In the genomic region with DNA sequence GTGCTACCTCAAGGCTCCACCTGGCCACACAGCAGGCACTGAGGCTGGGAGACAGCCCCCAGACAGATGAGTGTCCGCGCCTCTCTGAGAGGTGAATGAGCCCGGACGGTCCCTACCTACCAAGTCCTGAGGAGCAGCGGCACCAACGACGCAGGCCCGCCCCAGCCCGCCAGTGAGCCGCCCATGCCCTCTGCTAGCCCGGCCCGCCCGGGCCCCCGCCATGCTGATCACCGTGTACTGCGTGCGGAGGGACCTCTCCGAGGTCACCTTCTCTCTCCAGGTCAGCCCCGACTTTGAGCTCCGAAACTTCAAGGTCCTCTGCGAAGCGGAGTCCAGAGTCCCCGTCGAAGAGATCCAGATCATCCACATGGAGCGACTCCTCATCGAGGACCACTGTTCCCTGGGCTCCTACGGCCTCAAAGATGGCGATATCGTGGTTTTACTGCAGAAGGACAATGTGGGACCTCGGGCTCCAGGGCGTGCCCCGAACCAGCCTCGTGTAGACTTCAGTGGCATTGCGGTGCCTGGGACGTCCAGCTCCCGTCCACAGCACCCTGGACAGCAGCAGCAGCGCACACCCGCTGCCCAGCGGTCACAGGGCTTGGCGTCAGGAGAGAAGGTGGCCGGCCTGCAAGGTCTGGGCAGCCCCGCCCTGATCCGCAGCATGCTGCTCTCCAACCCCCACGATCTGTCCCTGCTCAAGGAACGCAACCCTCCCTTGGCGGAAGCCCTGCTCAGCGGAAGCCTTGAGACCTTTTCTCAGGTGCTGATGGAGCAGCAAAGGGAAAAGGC, we compare ENCODE assay signal across 28 cellular contexts. TPM values are rescaled to one million over a fixed set of nuclear protein-coding genes. Genes with fewer than 3 reads are reported as not detected.
"Had no signal": no experiment of that assay in that cellular context is flagged by ENCODE, and none has a peak within 500 bp of the region (broad histone marks: within the 10 kb centered on the region; RNA-seq: fewer than 3 reads in every experiment).

A gene (plus strand): TSS at position 38 of the 792 bp plus-strand sequence. CDS start 183 bp downstream, at position 221.

- H3K4me1 Mint-ChIP-seq: activated B cell treated with CpG ODN at 0.5 μM for 24 hours; activated CD4-positive, alpha-beta T cell treated with anti-CD3 and anti-CD28 coated beads for 36 hours; activated naive CD8-positive, alpha-beta T cell treated with anti-CD3 and anti-CD28 coated beads for 36 hours; central memory CD8-positive, alpha-beta T cell; nephron progenitor cell had no signal

- H3K36me3 Mint-ChIP-seq: activated naive CD8-positive, alpha-beta T cell treated with anti-CD3 and anti-CD28 coated beads for 36 hours had no signal

- H3K27ac Mint-ChIP-seq: activated B cell treated with CpG ODN at 0.5 μM for 24 hours; activated CD4-positive, alpha-beta T cell treated with anti-CD3 and anti-CD28 coated beads for 36 hours; activated naive CD8-positive, alpha-beta T cell treated with anti-CD3 and anti-CD28 coated beads for 36 hours; activated T-helper 2 cell treated with anti-CD3 and anti-CD28 coated beads, Interferon-gamma antibody, Interleukin-2, Interleukin-4, amounts not matched to agents 10 μg/mL and 5 μg/mL and 100 μg/mL, durations not matched to agents 14 hours and 24 hours and 36 hours; nephron progenitor cell had no signal

- H3K4me3 ChIP-seq: breast epithelium, coronary artery, esophagus muscularis mucosa, gastrocnemius medialis, mucosa of descending colon, right lobe of liver, skin epidermis, thyroid gland had no signal

- H3K9me3 ChIP-seq: breast epithelium, gastrocnemius medialis, mucosa of descending colon, right lobe of liver, thyroid gland had no signal

- H3K4me1 ChIP-seq: breast epithelium, gastrocnemius medialis, right lobe of liver, thyroid gland had no signal

- H3K27me3 ChIP-seq: breast epithelium, esophagus muscularis mucosa, gastrocnemius medialis, right lobe of liver, thyroid gland had no signal

- DNase-seq: activated B cell treated with CpG ODN at 0.5 μM for 24 hours; activated CD4-positive, alpha-beta T cell treated with anti-CD3 and anti-CD28 coated beads for 36 hours; activated CD4-positive, alpha-beta T cell treated with anti-CD3 and anti-CD28 coated beads, Interleukin-2, amount 50 U/mL, for 48 hours; activated CD8-positive, alpha-beta memory T cell treated with anti-CD3 and anti-CD28 coated beads, Interleukin-2, amount 50 U/mL, for 48 hours; activated naive CD4-positive, alpha-beta T cell; activated naive CD8-positive, alpha-beta T cell treated with anti-CD3 and anti-CD28 coated beads for 36 hours; activated T-cell treated with anti-CD3 and anti-CD28 coated beads, Interleukin-2, amount 50 U/mL, for 4 hours; gastrocnemius medialis; left colon; mesenchymal stem cell; nephron progenitor cell; nucleus accumbens; right lobe of liver; stimulated activated naive CD4-positive, alpha-beta T cell; T-helper 9 cell; thyroid gland had no signal

- H3K36me3 ChIP-seq: breast epithelium, esophagus muscularis mucosa, gastrocnemius medialis, right lobe of liver, thyroid gland had no signal

- ATAC-seq: activated CD4-positive, alpha-beta T cell treated with anti-CD3 and anti-CD28 coated beads for 36 hours; activated T-cell treated with anti-CD3 and anti-CD28 coated beads, Interleukin-2, amount 50 U/mL, for 4 hours; gastrocnemius medialis; left colon; mucosa of descending colon had no signal

- H3K27ac ChIP-seq: esophagus muscularis mucosa, gastrocnemius medialis, right lobe of liver, skin epidermis, thyroid gland had no signal

- H3K27me3 Mint-ChIP-seq: activated B cell treated with CpG ODN at 0.5 μM for 24 hours; activated CD4-positive, alpha-beta T cell treated with anti-CD3 and anti-CD28 coated beads for 36 hours; activated naive CD8-positive, alpha-beta T cell treated with anti-CD3 and anti-CD28 coated beads for 36 hours; central memory CD8-positive, alpha-beta T cell had no signal

- H3K4me3 Mint-ChIP-seq: activated B cell treated with CpG ODN at 0.5 μM for 24 hours; activated CD4-positive, alpha-beta T cell treated with anti-CD3 and anti-CD28 coated beads for 36 hours; activated naive CD8-positive, alpha-beta T cell treated with anti-CD3 and anti-CD28 coated beads for 36 hours; activated T-cell treated with anti-CD3 and anti-CD28 coated beads, Interleukin-2, amount 50 U/mL, for 4 hours; central memory CD8-positive, alpha-beta T cell; nephron progenitor cell had no signal

- H3K9me3 Mint-ChIP-seq: activated T-helper 2 cell treated with anti-CD3 and anti-CD28 coated beads, Interferon-gamma antibody, Interleukin-2, Interleukin-4, amounts not matched to agents 10 μg/mL and 5 μg/mL and 100 μg/mL, durations not matched to agents 14 hours and 24 hours and 36 hours; central memory CD8-positive, alpha-beta T cell had no signal

RNA-seq across cellular contexts. Expression of the gene that starts here (rescaled TPM):
- total RNA-seq: activated B cell treated with CpG ODN at 0.5 μM for 24 hours; activated CD4-positive, alpha-beta T cell treated with anti-CD3 and anti-CD28 coated beads for 36 hours; activated CD8-positive, alpha-beta memory T cell treated with anti-CD3 and anti-CD28 coated beads for 36 hours; activated naive CD8-positive, alpha-beta T cell treated with anti-CD3 and anti-CD28 coated beads for 36 hours; activated T-cell treated with anti-CD3 and anti-CD28 coated beads, Interleukin-2, amount 50 U/mL, for 4 hours; activated T-helper 2 cell treated with anti-CD3 and anti-CD28 coated beads, Interferon-gamma antibody, Interleukin-2, Interleukin-4, amounts not matched to agents 10 μg/mL and 5 μg/mL and 100 μg/mL, durations not matched to agents 14 hours and 24 hours and 36 hours; astrocyte; breast epithelium; esophagus muscularis mucosa; gastrocnemius medialis; left colon; lower leg skin; mucosa of descending colon; right lobe of liver; T-helper 1 cell treated with Interleukin-12 subunit alpha and Interleukin-12 subunit beta and Interleukin-4 antibody, amounts not matched to agents 30 ng/mL and 1 ng/mL, for 36 hours; urinary bladder had no signal
